Comparison of ENCODE assay signal across 26 cellular contexts in genomic region chr4:39908284-39908683, GRCh38.
DNase-seq lines count a peak whose midpoint lies in the region; ATAC-seq and TF ChIP-seq lines count a peak whose summit lies in the region.
"Had no signal": no experiment of that assay in that cellular context is flagged by ENCODE, and none has a peak within 500 bp of the region (broad histone marks: within the 10 kb centered on the region; RNA-seq: fewer than 3 reads in every experiment).

No MANE protein-coding gene starts in this region.

- POLR2A ChIA-PET in HEK293 (lab: Yijun Ruan, JAX): no interaction called here
- POLR2A ChIA-PET in CD8-positive, alpha-beta T cell (lab: Charles Lee): interaction anchor here (0.9 kb wide), 1 partner anchor 405 kb away, joined by 3 read pairs; no protein-coding TSS in a partner anchor

- H4K91ac ChIP-seq in mesenchymal stem cell (ENCODE audit: low read length): no peak overlapping the region

- no peaks in the 10 kb centered on the region for H3K79me2 ChIP-seq in fibroblast of lung (ENCODE audit: control insufficient read depth, insufficient read depth, low read length)

- no peak overlapping the region for H3K27ac ChIP-seq in HEK293 (ENCODE audit: extremely low read depth, low read depth, low read length)
- H3K27ac ChIP-seq in fibroblast of lung (ENCODE audit: insufficient read depth, low read length): no peak overlapping the region
- peak overlapping the region; percentile 70 for H3K27ac ChIP-seq in mesenchymal stem cell (ENCODE audit: low read length, poor library complexity, severe bottlenecking)
- H3K27ac ChIP-seq in CD8-positive, alpha-beta T cell (ENCODE audit: low read depth, low read length): no peak overlapping the region
- H3K27ac ChIP-seq in upper lobe of right lung: no peak overlapping the region
- H3K27ac ChIP-seq: C4-2B, foreskin keratinocyte had no signal

- H3K79me1 ChIP-seq in mesenchymal stem cell (replicated peaks; ENCODE audit: low read length, poor library complexity, severe bottlenecking): peaks cover 12% of the 10 kb centered on the region

- H3K36me3 Mint-ChIP-seq in CD8-positive, alpha-beta T cell: peaks cover 67% of the 10 kb centered on the region
- H3K36me3 Mint-ChIP-seq: natural killer cell had no signal

- no peak overlapping the region for H4K8ac ChIP-seq in mesenchymal stem cell (ENCODE audit: low read length)

- DNase-seq in AG08396 (ENCODE audit: low spot score): peak; percentile 12
- peak; percentile 22 to 33 for DNase-seq in fibroblast of lung (ENCODE audit: low read depth in 2 of 2)
- peak; percentile 6 for DNase-seq in mesenchymal stem cell
- DNase-seq in CD8-positive, alpha-beta T cell: no peak
- no peak for DNase-seq in NCI-H187 treated with DMSO at 0.1 percent for 48 hours (lab: John Stamatoyannopoulos, UW)
- no peak for DNase-seq in upper lobe of right lung
- DNase-seq: activated CD4-positive, alpha-beta memory T cell treated with anti-CD3 and anti-CD28 coated beads for 36 hours; activated CD8-positive, alpha-beta memory T cell treated with anti-CD3 and anti-CD28 coated beads, Interleukin-2, amount 50 U/mL, for 4 hours; activated naive CD4-positive, alpha-beta T cell treated with anti-CD3 and anti-CD28 coated beads, Interleukin-2, amount 10 ng/mL, durations not matched to agents 7 days and 5 days; effector CD4-positive, alpha-beta T cell; foreskin keratinocyte; KG1; natural killer cell; NCI-H2081 treated with DMSO at 0.1 percent for 48 hours; NCI-H345; NCI-H748 treated with DMSO at 0.1 percent for 48 hours; OCI-M1; stimulated activated CD4-positive, alpha-beta T cell treated with anti-CD3 and anti-CD28 coated beads, Interleukin-2, amount 100 ng/mL, for 24 hours; T-helper 17 cell; trophoblast cell had no signal

- no peak overlapping the region for H2AK5ac ChIP-seq in mesenchymal stem cell (ENCODE audit: low read length, severe bottlenecking)

- no peaks in the 10 kb centered on the region for H3K27me3 ChIP-seq in fibroblast of lung (ENCODE audit: control insufficient read depth, insufficient read depth, low read length)
- no peaks in the 10 kb centered on the region for H3K27me3 ChIP-seq in mesenchymal stem cell (ENCODE audit: control insufficient read depth in 1 of 2, insufficient read depth in 1 of 2, low read length in 2 of 2)
- H3K27me3 ChIP-seq in CD8-positive, alpha-beta T cell (ENCODE audit: insufficient read depth, low read length): no peaks in the 10 kb centered on the region
- H3K27me3 ChIP-seq in upper lobe of right lung: no peaks in the 10 kb centered on the region
- H3K27me3 ChIP-seq: foreskin keratinocyte had no signal

- WGBS in mesenchymal stem cell: 100% methylated on average over 1 of the region's 2 CpGs

- ATAC-seq in CD8-positive, alpha-beta T cell: no peak
- ATAC-seq in GM19328 (IDR thresholded peaks at IDR 0.05; ENCODE audit: unreplicated experiment): no peak
- no peak for ATAC-seq in upper lobe of right lung
- ATAC-seq: activated CD4-positive, CD25-positive, alpha-beta regulatory T cell treated with anti-CD3 and anti-CD28 coated beads, Interleukin-2, amount 50 U/mL, for 24 hours; foreskin keratinocyte; left lobe of liver; natural killer cell; SK-N-SH treated with all-trans-retinoic acid at 6 μM for 48 hours; T-helper 17 cell had no signal

- H3K4me1 Mint-ChIP-seq in CD8-positive, alpha-beta T cell (ENCODE audit: low read depth): no peaks in the 10 kb centered on the region
- H3K4me1 Mint-ChIP-seq: activated naive CD4-positive, alpha-beta T cell treated with anti-CD3 and anti-CD28 coated beads, Interleukin-2, amount 10 ng/mL, durations not matched to agents 7 days and 5 days; natural killer cell had no signal

- no peaks in the 10 kb centered on the region for H3K9me3 ChIP-seq in HEK293 (ENCODE audit: control insufficient read depth, insufficient read depth, low read depth, low read length)
- H3K9me3 ChIP-seq in fibroblast of lung (ENCODE audit: control insufficient read depth, insufficient read depth, low read depth, low read length): no peaks in the 10 kb centered on the region
- H3K9me3 ChIP-seq in mesenchymal stem cell (ENCODE audit: control insufficient read depth, low read length): no peaks in the 10 kb centered on the region
- no peaks in the 10 kb centered on the region for H3K9me3 ChIP-seq in CD8-positive, alpha-beta T cell (ENCODE audit: low read length)
- no peaks in the 10 kb centered on the region for H3K9me3 ChIP-seq in upper lobe of right lung

- H4K20me1 ChIP-seq in fibroblast of lung (ENCODE audit: control insufficient read depth, extremely low read depth, insufficient read depth, low read length): no peaks in the 10 kb centered on the region

- H3K4me3 Mint-ChIP-seq in CD8-positive, alpha-beta T cell: no peak overlapping the region
- H3K4me3 Mint-ChIP-seq: activated CD4-positive, alpha-beta memory T cell treated with anti-CD3 and anti-CD28 coated beads for 36 hours; activated naive CD4-positive, alpha-beta T cell treated with anti-CD3 and anti-CD28 coated beads, Interleukin-2, amount 10 ng/mL, durations not matched to agents 7 days and 5 days; natural killer cell; T-helper 17 cell had no signal

- H3K4me2 ChIP-seq in fibroblast of lung (ENCODE audit: extremely low read depth, insufficient read depth, low read length) (no peak overlapping the region), mesenchymal stem cell (ENCODE audit: low read length, poor library complexity, severe bottlenecking) (no peak overlapping the region)

- H3K9me3 Mint-ChIP-seq in CD8-positive, alpha-beta T cell: no peaks in the 10 kb centered on the region
- H3K9me3 Mint-ChIP-seq: activated CD4-positive, alpha-beta memory T cell treated with anti-CD3 and anti-CD28 coated beads for 36 hours; activated naive CD4-positive, alpha-beta T cell treated with anti-CD3 and anti-CD28 coated beads, Interleukin-2, amount 10 ng/mL, durations not matched to agents 7 days and 5 days; natural killer cell had no signal

- no peak for TF ChIP-seq CTCF in HEK293 (tag by site-specific recombination; IDR thresholded peaks at IDR 0.05)
- no peak for TF ChIP-seq CTCF in fibroblast of lung (conservative IDR thresholded peaks at IDR 0.05 in 1 of 2, IDR thresholded peaks at IDR 0.05 in 1 of 2; ENCODE audit: low read depth in 1 of 2, low read length in 2 of 2)
- no peak for TF ChIP-seq CTCF in CD8-positive, alpha-beta T cell (IDR thresholded peaks at IDR 0.05)
- no peak for TF ChIP-seq CTCF in upper lobe of right lung (IDR thresholded peaks at IDR 0.05)

- no peak overlapping the region for H2BK15ac ChIP-seq in mesenchymal stem cell (ENCODE audit: low read depth, poor library complexity, severe bottlenecking)

- H3K4me1 ChIP-seq in HEK293 (ENCODE audit: control insufficient read depth, insufficient read depth, low read length) (no peaks in the 10 kb centered on the region), fibroblast of lung (ENCODE audit: control insufficient read depth, extremely low read depth, insufficient read depth, low read length) (no peaks in the 10 kb centered on the region), mesenchymal stem cell (ENCODE audit: control insufficient read depth, insufficient read depth, low read depth, low read length) (peaks cover 5% of the 10 kb centered on the region), upper lobe of right lung (no peaks in the 10 kb centered on the region)
- H3K4me1 ChIP-seq in CD8-positive, alpha-beta T cell (ENCODE audit: insufficient read depth, low read length): no peaks in the 10 kb centered on the region
- H3K4me1 ChIP-seq: foreskin keratinocyte had no signal

- CTCF ChIA-PET in HEK293 (lab: Yijun Ruan, JAX): interaction anchor here (1.1 kb wide), 1 partner anchor 70 kb away, joined by 4 read pairs; the partner anchor contains the start of gene PDS5A
- CTCF ChIA-PET in CD8-positive, alpha-beta T cell (lab: Charles Lee): interaction anchor here (0.7 kb wide), 1 partner anchor 9 kb away, joined by 3 read pairs; no protein-coding TSS in a partner anchor

- no peak overlapping the region for H2BK5ac ChIP-seq in mesenchymal stem cell (ENCODE audit: low read depth, low read length, poor library complexity, severe bottlenecking)

- H3K36me3 ChIP-seq in HEK293 (ENCODE audit: control insufficient read depth in 2 of 2, insufficient read depth in 1 of 2, low read length in 2 of 2) (peaks cover 6 to 55% of the 10 kb centered on the region in 2 experiments), fibroblast of lung (ENCODE audit: control insufficient read depth, insufficient read depth, low read length) (peaks cover 2% of the 10 kb centered on the region), mesenchymal stem cell (ENCODE audit: control insufficient read depth in 1 of 2, insufficient read depth in 2 of 2, low read depth in 1 of 2, low read length in 2 of 2) (peaks cover 6 to 65% of the 10 kb centered on the region in 2 experiments), upper lobe of right lung (peaks cover 82% of the 10 kb centered on the region)
- H3K36me3 ChIP-seq in CD8-positive, alpha-beta T cell (ENCODE audit: insufficient read depth, low read length): peaks cover 40% of the 10 kb centered on the region

- no peak overlapping the region for H3K4ac ChIP-seq in mesenchymal stem cell (ENCODE audit: low read depth in 1 of 2, low read length in 2 of 2)

- H2BK120ac ChIP-seq in mesenchymal stem cell (ENCODE audit: low read depth, low read length): no peak overlapping the region

- H3K27me3 Mint-ChIP-seq in CD8-positive, alpha-beta T cell (ENCODE audit: low read depth): no peaks in the 10 kb centered on the region
- H3K27me3 Mint-ChIP-seq: activated CD4-positive, alpha-beta memory T cell treated with anti-CD3 and anti-CD28 coated beads for 36 hours; activated naive CD4-positive, alpha-beta T cell treated with anti-CD3 and anti-CD28 coated beads, Interleukin-2, amount 10 ng/mL, durations not matched to agents 7 days and 5 days; T-helper 17 cell had no signal

- H3K9ac ChIP-seq in fibroblast of lung (ENCODE audit: insufficient read depth, low read length) (no peak overlapping the region), mesenchymal stem cell (ENCODE audit: low read length) (no peak overlapping the region)

- no peak overlapping the region for H3K14ac ChIP-seq in mesenchymal stem cell (ENCODE audit: low read length in 2 of 2)

- H3K23ac ChIP-seq in mesenchymal stem cell (ENCODE audit: low read length in 2 of 2): no peak overlapping the region

- H2AFZ ChIP-seq in fibroblast of lung (ENCODE audit: low read length) (no peak overlapping the region), mesenchymal stem cell (ENCODE audit: low read depth, low read length) (no peak overlapping the region)

- H3K4me3 ChIP-seq in HEK293 (ENCODE audit: low read depth, low read length): no peak overlapping the region
- no peak overlapping the region for H3K4me3 ChIP-seq in fibroblast of lung (replicated peaks in 1 of 4; ENCODE audit: control extremely low read depth in 1 of 4, insufficient read depth in 1 of 4, low read depth in 3 of 4, low read length in 4 of 4)
- H3K4me3 ChIP-seq in mesenchymal stem cell (ENCODE audit: insufficient read depth in 1 of 2, low read depth in 1 of 2, low read length in 2 of 2): no peak overlapping the region
- no peak overlapping the region for H3K4me3 ChIP-seq in CD8-positive, alpha-beta T cell (ENCODE audit: low read depth, low read length)
- no peak overlapping the region for H3K4me3 ChIP-seq in upper lobe of right lung

- no peak overlapping the region for H3K18ac ChIP-seq in mesenchymal stem cell (ENCODE audit: low read depth in 1 of 2, low read length in 2 of 2)

- intact Hi-C loops in CD8-positive, alpha-beta T cell (cut with DNase I, micrococcal nuclease): loop anchor here (5.0 to 10.0 kb wide), 2 partner anchors 69 to 187 kb away; partner anchors contain the start of gene PDS5A (in 1 of the 2)
- intact Hi-C loops in upper lobe of right lung (cut with DNase I): no loop called here

- H3K27ac Mint-ChIP-seq in CD8-positive, alpha-beta T cell: no peak overlapping the region
- H3K27ac Mint-ChIP-seq: activated CD4-positive, alpha-beta memory T cell treated with anti-CD3 and anti-CD28 coated beads for 36 hours; activated naive CD4-positive, alpha-beta T cell treated with anti-CD3 and anti-CD28 coated beads, Interleukin-2, amount 10 ng/mL, durations not matched to agents 7 days and 5 days; natural killer cell had no signal

- no peak overlapping the region for H2BK12ac ChIP-seq in mesenchymal stem cell (ENCODE audit: low read length in 2 of 2)

Comparison
In these comparisons a context has a peak if more than half of its experiments do, and no peak if none do; other contexts are left out.
1. DNase-seq: peak in AG08396 (single experiment), fibroblast of lung (2 of 2) and mesenchymal stem cell (single experiment); none in CD8-positive, alpha-beta T cell (0 of 7), NCI-H187 treated with DMSO at 0.1 percent for 48 hours (single experiment) and upper lobe of right lung (single experiment).